Comparison of ENCODE assay signal across 1 cellular context in genomic region chr9:113958556-113958955, GRCh38.
TF ChIP-seq lines count a peak whose summit lies in the region.

No MANE protein-coding gene starts in this region.

TF ChIP-seq in A549, 52 proteins besides CTCF, POLR2A, EP300 and RAD21 (continued from another document):
- TF ChIP-seq MYC (IDR thresholded peaks at IDR 0.05; ENCODE audit: borderline replicate concordance, low read length), result no peak
